In the genomic region with DNA sequence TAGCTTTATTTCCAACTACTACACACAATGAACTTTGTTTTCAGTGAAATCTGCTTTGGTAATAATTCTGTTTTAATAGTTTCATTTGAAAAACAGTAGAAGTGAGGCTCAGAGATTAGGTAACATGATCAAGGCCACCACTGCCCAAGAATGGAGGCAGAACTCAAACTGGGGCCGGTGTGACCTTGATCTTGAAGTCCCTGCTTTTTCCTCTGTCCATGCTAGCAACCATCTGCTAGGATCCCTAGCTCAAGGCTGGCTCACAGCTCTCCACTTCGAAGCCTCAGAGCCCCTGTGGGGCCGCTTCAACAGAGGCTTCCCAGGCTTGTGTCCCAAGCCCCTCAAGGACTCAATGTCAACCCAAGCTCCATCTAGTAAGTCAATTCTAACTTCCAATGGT, we compare ENCODE assay signal across 13 cellular contexts. TPM values are rescaled to one million over a fixed set of nuclear protein-coding genes. Genes with fewer than 3 reads are reported as not detected.
DNase-seq lines count a peak whose midpoint lies in the region; ATAC-seq and TF ChIP-seq lines count a peak whose summit lies in the region.
"Had no signal": no experiment of that assay in that cellular context is flagged by ENCODE, and none has a peak within 500 bp of the region (broad histone marks: within the 10 kb centered on the region; RNA-seq: fewer than 3 reads in every experiment).

No MANE protein-coding gene starts in this region.

- H2BK5ac ChIP-seq in trophoblast cell (ENCODE audit: low read depth, low read length, poor library complexity): no peak overlapping the region

- peaks cover 19 to 58% (median 45%) of the 10 kb centered on the region in 4 donors for H3K4me1 ChIP-seq in stomach
- H3K4me1 ChIP-seq in trophoblast cell (ENCODE audit: control insufficient read depth in 1 of 2, insufficient read depth in 2 of 2, low read length in 2 of 2): peaks cover 31 to 36% of the 10 kb centered on the region in 2 experiments
- no peaks in the 10 kb centered on the region for H3K4me1 ChIP-seq in breast epithelium

- H3K4me3 Mint-ChIP-seq in activated naive CD4-positive, alpha-beta T cell treated with anti-CD3 and anti-CD28 coated beads for 36 hours: no peak overlapping the region
- H3K4me3 Mint-ChIP-seq in immature natural killer cell: peak overlapping the region in 4 of 5 donors; percentile 26 to 61 (median 50)

- H2AK5ac ChIP-seq in trophoblast cell (ENCODE audit: low read length): no peak overlapping the region

- no peak overlapping the region for H2AFZ ChIP-seq in trophoblast cell (ENCODE audit: insufficient read depth, low read length, poor library complexity)

- no peak for TF ChIP-seq EP300 in stomach (IDR thresholded peaks at IDR 0.05)

- no peaks in the 10 kb centered on the region for H3K9me3 Mint-ChIP-seq in activated naive CD4-positive, alpha-beta T cell treated with anti-CD3 and anti-CD28 coated beads for 36 hours
- H3K9me3 Mint-ChIP-seq in immature natural killer cell: no peaks in the 10 kb centered on the region

- H4K8ac ChIP-seq in trophoblast cell (ENCODE audit: low read depth, low read length): no peak overlapping the region

- DNase-seq in activated naive CD4-positive, alpha-beta T cell treated with anti-CD3 and anti-CD28 coated beads for 36 hours: no peak
- DNase-seq in activated naive CD4-positive, alpha-beta T cell treated with anti-CD3 and anti-CD28 coated beads, Interleukin-2, amount 50 U/mL, for 16 hours: no peak
- DNase-seq in immature natural killer cell (no peak), stomach (no peak), trophoblast cell (no peak), left ventricle myocardium superior (no peak), breast epithelium (ENCODE audit: low spot score in 2 of 2) (no peak)
- DNase-seq: NCI-H1048, NCI-H146, NCI-H2081 treated with DMSO at 0.1 percent for 48 hours, NCI-H524 had no signal

- H3K27ac ChIP-seq in KOPT-K1 (ENCODE audit: low read depth, low read length, poor library complexity, severe bottlenecking): peak overlapping the region; percentile 38
- peak overlapping the region; percentile 12 to 74 (median 67) for H3K27ac ChIP-seq in stomach
- no peak overlapping the region for H3K27ac ChIP-seq in trophoblast cell (ENCODE audit: low read depth, low read length)
- no peak overlapping the region for H3K27ac ChIP-seq in breast epithelium

- H3K27me3 Mint-ChIP-seq in activated naive CD4-positive, alpha-beta T cell treated with anti-CD3 and anti-CD28 coated beads for 36 hours (ENCODE audit: low read depth): no peaks in the 10 kb centered on the region
- peaks cover 3 to 14% (median 12%) of the 10 kb centered on the region in 3 donors for H3K27me3 Mint-ChIP-seq in immature natural killer cell (ENCODE audit: low read depth in 3 of 3)

- no peak for ATAC-seq in left ventricle myocardium superior
- ATAC-seq: HCT116 had no signal

- WGBS in stomach, 5 donors: 73 to 87% (median 82%) methylated on average over 2 to 3 of the region's 3 CpGs
- no CpG with 5 or more reads among the region's 3 CpGs for WGBS in trophoblast cell (ENCODE audit: extremely low coverage, insufficient coverage, insufficient read length)

- H4K91ac ChIP-seq in trophoblast cell (ENCODE audit: low read depth, low read length): no peak overlapping the region

- peak overlapping the region; percentile 41 for H3K27ac Mint-ChIP-seq in activated naive CD4-positive, alpha-beta T cell treated with anti-CD3 and anti-CD28 coated beads for 36 hours
- peak overlapping the region; percentile 78 to 90 (median 88) for H3K27ac Mint-ChIP-seq in immature natural killer cell

- H3K14ac ChIP-seq in trophoblast cell (ENCODE audit: low read length): no peak overlapping the region

- no peak overlapping the region for H2BK12ac ChIP-seq in trophoblast cell (ENCODE audit: low read length)

- no peak overlapping the region for H3K4ac ChIP-seq in trophoblast cell (ENCODE audit: low read depth, low read length)

- TF ChIP-seq POLR2A in stomach (IDR thresholded peaks at IDR 0.05) (no peak), breast epithelium (IDR thresholded peaks at IDR 0.05) (no peak)

- H2BK120ac ChIP-seq in trophoblast cell (ENCODE audit: insufficient read depth, low read length, poor library complexity): no peak overlapping the region

- no peak overlapping the region for H3K18ac ChIP-seq in trophoblast cell (ENCODE audit: low read length)

- peaks cover 1% of the 10 kb centered on the region for H3K79me2 ChIP-seq in trophoblast cell (ENCODE audit: control insufficient read depth, insufficient read depth, low read length, poor library complexity)

- peaks cover 11% of the 10 kb centered on the region for H3K79me1 ChIP-seq in trophoblast cell (ENCODE audit: low read length)

- no peak overlapping the region for H4K12ac ChIP-seq in trophoblast cell (ENCODE audit: low read depth, low read length)

- no peak overlapping the region for H3K9ac ChIP-seq in trophoblast cell (ENCODE audit: low read length)

- H3K36me3 Mint-ChIP-seq in activated naive CD4-positive, alpha-beta T cell treated with anti-CD3 and anti-CD28 coated beads for 36 hours (ENCODE audit: low read depth): peaks cover 1% of the 10 kb centered on the region
- H3K36me3 Mint-ChIP-seq in immature natural killer cell: peaks cover 0 to 2% (median 0%) of the 10 kb centered on the region in 3 donors

- H3K4me1 Mint-ChIP-seq in activated naive CD4-positive, alpha-beta T cell treated with anti-CD3 and anti-CD28 coated beads for 36 hours (ENCODE audit: low read depth): peaks cover 67% of the 10 kb centered on the region
- peaks cover 83 to 85% of the 10 kb centered on the region in 2 donors for H3K4me1 Mint-ChIP-seq in immature natural killer cell

- H3K27me3 ChIP-seq in stomach: no peaks in the 10 kb centered on the region
- no peaks in the 10 kb centered on the region for H3K27me3 ChIP-seq in trophoblast cell (ENCODE audit: insufficient read depth, low read length)
- H3K27me3 ChIP-seq in breast epithelium: peaks cover 0 to 12% of the 10 kb centered on the region in 2 donors

- no peak overlapping the region for H3K4me2 ChIP-seq in trophoblast cell (ENCODE audit: low read length)

- CTCF ChIA-PET in activated naive CD4-positive, alpha-beta T cell treated with anti-CD3 and anti-CD28 coated beads for 36 hours (lab: Charles Lee): interaction anchor here (0.6 to 1.0 kb wide), 2 partner anchors 97 to 172 kb away, joined by 3 read pairs; no protein-coding TSS in a partner anchor

- H3K36me3 ChIP-seq in KOPT-K1 (ENCODE audit: insufficient read depth, low read length): no peaks in the 10 kb centered on the region
- no peaks in the 10 kb centered on the region for H3K36me3 ChIP-seq in stomach
- peaks cover 3 to 4% of the 10 kb centered on the region in 2 experiments for H3K36me3 ChIP-seq in trophoblast cell (ENCODE audit: control insufficient read depth in 1 of 2, insufficient read depth in 2 of 2, low read length in 2 of 2)
- H3K36me3 ChIP-seq in breast epithelium: no peaks in the 10 kb centered on the region

- intact Hi-C loops in activated naive CD4-positive, alpha-beta T cell treated with anti-CD3 and anti-CD28 coated beads for 36 hours (cut with micrococcal nuclease): no loop called here
- intact Hi-C loops in stomach (cut with DNase I; ENCODE audit: low total_unique reads) (no loop called here), left ventricle myocardium superior (cut with micrococcal nuclease) (no loop called here), breast epithelium (cut with DNase I; ENCODE audit: low total_unique reads) (no loop called here)

- H3K9me3 ChIP-seq in KOPT-K1 (ENCODE audit: insufficient read depth, low read length, poor library complexity, severe bottlenecking) (no peaks in the 10 kb centered on the region), stomach (no peaks in the 10 kb centered on the region), trophoblast cell (ENCODE audit: insufficient read depth, low read depth, low read length) (no peaks in the 10 kb centered on the region), breast epithelium (no peaks in the 10 kb centered on the region)

- no peak for TF ChIP-seq CTCF in stomach (IDR thresholded peaks at IDR 0.05)
- no peak for TF ChIP-seq CTCF in breast epithelium (IDR thresholded peaks at IDR 0.05)

- H3K4me3 ChIP-seq in stomach (no peak overlapping the region), trophoblast cell (ENCODE audit: low read depth, low read length) (no peak overlapping the region), breast epithelium (no peak overlapping the region)

- no peak overlapping the region for H3K23ac ChIP-seq in trophoblast cell (ENCODE audit: low read length)

RNA-seq across cellular contexts. Expression of a gene that starts 15.0 kb away (rescaled TPM):
- 10 to 100 TPM; 15.8 to 16.5 TPM for total RNA-seq in activated naive CD4-positive, alpha-beta T cell treated with anti-CD3 and anti-CD28 coated beads for 36 hours
- 10 to 100 TPM; 12.3 to 44.9 (median 14.7) TPM for polyA plus RNA-seq in immature natural killer cell
- 10 to 100 TPM in 3 of 5 donors, 1 to 10 TPM in 2; 7.1 to 34.5 (median 19.6) TPM for total RNA-seq in stomach
- polyA plus RNA-seq in stomach: 10 to 100 TPM in 1 of 3 donors, 1 to 10 TPM in 2; 3.9 to 17.9 (median 7.0) TPM
- polyA plus RNA-seq in trophoblast cell (2013): 26.2 and 27.5 TPM in 2 replicates
- total RNA-seq in left ventricle myocardium superior: 2.3 TPM
- total RNA-seq in breast epithelium: 10 to 100 TPM in 1 of 3 donors, 1 to 10 TPM in 2; 5.3 to 10.7 (median 9.2) TPM

Comparison
In these comparisons a context has a peak if more than half of its experiments do, and no peak if none do; other contexts are left out.
1. H3K27ac ChIP-seq: peak in KOPT-K1 (single experiment) and stomach (5 of 5); none in trophoblast cell (single experiment) and breast epithelium (0 of 2).